ENCODE assay signal across 8 cellular contexts in genomic region chr12:120115692-120116442, GRCh38. TPM values are rescaled to one million over a fixed set of nuclear protein-coding genes. Genes with fewer than 3 reads are reported as not detected.
DNase-seq lines count a peak whose midpoint lies in the region; ATAC-seq, FAIRE-seq and TF ChIP-seq lines count a peak whose summit lies in the region.

No MANE protein-coding gene starts in this region.

- FAIRE-seq in GM12878 (lab: Jason Lieb, UNC) (peak; percentile 27), frontal cortex (lab: Jason Lieb, UNC) (no peak)

- H3K4me1 ChIP-seq in CD4-positive, CD25-positive, alpha-beta regulatory T cell (ENCODE audit: control insufficient read depth, insufficient read depth, low read length, poor library complexity, severe bottlenecking) = peaks cover 76% of the 10 kb centered on the region
- peaks cover 58% of the 10 kb centered on the region for H3K4me1 ChIP-seq in GM12878 (ENCODE audit: control insufficient read depth, insufficient read depth, low read length)

- SMC1A ChIA-PET in GM12878 (lab: Charles Lee; ENCODE audit: uncharacterized antibody, unreplicated experiment) = interaction anchor here (0.9 to 9.8 kb wide), 5 partner anchors 7 to 85 kb away, joined by 3 to 142 read pairs (median 4); partner anchors contain the start of gene RPLP0

- H3K27me3 ChIP-seq in CD4-positive, CD25-positive, alpha-beta regulatory T cell (ENCODE audit: control insufficient read depth, insufficient read depth, low read length) = no peaks in the 10 kb centered on the region
- no peaks in the 10 kb centered on the region for H3K27me3 ChIP-seq in GM12878 (replicated peaks in 1 of 2; ENCODE audit: control insufficient read depth in 2 of 2, insufficient read depth in 2 of 2, low read length in 1 of 2)

- peak in 1 of 3 donors; percentile 51 for DNase-seq in CD4-positive, CD25-positive, alpha-beta regulatory T cell
- DNase-seq in GOT3 (lab: John Stamatoyannopoulos, UW) (peak; percentile 12), NCI-H510A treated with DMSO at 0.1 percent for 48 hours (lab: John Stamatoyannopoulos, UW) (peak; percentile 23), GM12878 (ENCODE audit: low read depth, low spot score) (no peak), left colon (peak; percentile 49 to 57), frontal cortex (ENCODE audit: low spot score in 2 of 2) (no peak)

- ATAC-seq in CD4-positive, CD25-positive, alpha-beta regulatory T cell (ENCODE audit: low read depth in 2 of 2) = no peak
- ATAC-seq in GM12878 = no peak
- ATAC-seq in left colon = peak; percentile 7
- no peak for ATAC-seq in GM18907 (IDR thresholded peaks at IDR 0.05; ENCODE audit: unreplicated experiment)

- peaks cover 12% of the 10 kb centered on the region for H4K20me1 ChIP-seq in GM12878 (ENCODE audit: control insufficient read depth, insufficient read depth)

- H3K4me3 ChIP-seq in CD4-positive, CD25-positive, alpha-beta regulatory T cell (ENCODE audit: low read depth, low read length) = peak overlapping the region; percentile 82
- peak overlapping the region; percentile 98 for H3K4me3 ChIP-seq in GM12878

- H3K9ac ChIP-seq in GM12878 (ENCODE audit: control insufficient read depth, insufficient read depth, low read length) = peak overlapping the region; percentile 95

- H3K27me3 Mint-ChIP-seq in CD4-positive, CD25-positive, alpha-beta regulatory T cell = peaks cover 6% of the 10 kb centered on the region
- H3K27me3 Mint-ChIP-seq in stimulated activated naive CD8-positive, alpha-beta T cell treated with anti-CD3 and anti-CD28 coated beads, Interleukin-15, Interleukin-2, amounts not matched to agents 100 ng/mL and 50 ng/mL, for 24 hours = no peaks in the 10 kb centered on the region

- no peak for TF ChIP-seq EP300 in GM12878 (IDR thresholded peaks at IDR 0.05; ENCODE audit: borderline replicate concordance in 1 of 2, control insufficient read depth in 1 of 2, low read depth in 2 of 2, low read length in 2 of 2)

- RAD21 ChIA-PET in GM12878 (lab: Charles Lee; ENCODE audit: unreplicated experiment) = interaction anchor here (1.1 to 9.6 kb wide), 7 partner anchors 15 to 112 kb away, joined by 3 to 118 read pairs (median 6); partner anchors contain the start of gene RPLP0

- TF ChIP-seq RAD21 in GM12878 (IDR thresholded peaks at IDR 0.05; ENCODE audit: insufficient read depth, low read depth, low read length) = no peak

- peaks cover 78% of the 10 kb centered on the region for H3K79me2 ChIP-seq in GM12878 (ENCODE audit: control insufficient read depth, insufficient read depth, low read length)

- POLR2A ChIA-PET in GM12878 (lab: Charles Lee) = interaction anchor here (0.5 to 10.4 kb wide), 8 partner anchors 9 to 85 kb away, joined by 4 to 141 read pairs (median 13); partner anchors contain the start of gene RPLP0

- no TSS peak for BruUV-seq in GM12878 (replicated peaks; lab: Mats Ljungman, UMichigan)

- CTCF ChIA-PET in GM12878 (lab: Yijun Ruan, JAX) = interaction anchor here (0.8 to 1.9 kb wide), 5 partner anchors 10 to 126 kb away, joined by 3 to 6 read pairs (median 3); no protein-coding TSS in a partner anchor

- WGBS in GM12878 (ENCODE audit: insufficient coverage, insufficient replicate concordance, low lambda C conversion rate, missing lambda C conversion rate) = 5% methylated on average over 28 of the region's 31 CpGs

- peak overlapping the region; percentile 99 for H3K4me2 ChIP-seq in GM12878 (ENCODE audit: control insufficient read depth, insufficient read depth)

- H3K36me3 ChIP-seq in CD4-positive, CD25-positive, alpha-beta regulatory T cell (ENCODE audit: control insufficient read depth, insufficient read depth, low read length) = peaks cover 5% of the 10 kb centered on the region
- H3K36me3 ChIP-seq in GM12878 (ENCODE audit: control insufficient read depth in 2 of 2, insufficient read depth in 2 of 2, low read length in 1 of 2) = peaks cover 0 to 16% of the 10 kb centered on the region in 2 experiments; a peak in 2 of 4 replicates

- H3K27ac ChIP-seq in CD4-positive, CD25-positive, alpha-beta regulatory T cell (ENCODE audit: insufficient read depth, low read length, poor library complexity, severe bottlenecking) = peak overlapping the region; percentile 58
- H3K27ac ChIP-seq in GM12878 (ENCODE audit: control insufficient read depth, insufficient read depth) = peak overlapping the region; percentile 83

- in situ Hi-C loops in GM12878 (cut with MboI) = no loop called here

- H3K27ac Mint-ChIP-seq in CD4-positive, CD25-positive, alpha-beta regulatory T cell = peak overlapping the region; percentile 77 to 99 (median 94)
- H3K27ac Mint-ChIP-seq in stimulated activated naive CD8-positive, alpha-beta T cell treated with anti-CD3 and anti-CD28 coated beads, Interleukin-15, Interleukin-2, amounts not matched to agents 100 ng/mL and 50 ng/mL, for 24 hours = peak overlapping the region; percentile 89

- H3K36me3 Mint-ChIP-seq in CD4-positive, CD25-positive, alpha-beta regulatory T cell = peaks cover 17% of the 10 kb centered on the region
- H3K36me3 Mint-ChIP-seq in stimulated activated naive CD8-positive, alpha-beta T cell treated with anti-CD3 and anti-CD28 coated beads, Interleukin-15, Interleukin-2, amounts not matched to agents 100 ng/mL and 50 ng/mL, for 24 hours (ENCODE audit: low read depth) = peaks cover 39% of the 10 kb centered on the region

- no peak for TF ChIP-seq CTCF in GM12878 (IDR thresholded peaks at IDR 0.05 in 2 of 3, conservative IDR thresholded peaks at IDR 0.05 in 1 of 3; ENCODE audit: control insufficient read depth in 2 of 3, extremely low read depth in 1 of 3, insufficient read depth in 1 of 3, low read depth in 3 of 3, low read length in 3 of 3)

- H3K4me3 Mint-ChIP-seq in CD4-positive, CD25-positive, alpha-beta regulatory T cell = peak overlapping the region; percentile 94 to 99 (median 98)
- peak overlapping the region; percentile 96 for H3K4me3 Mint-ChIP-seq in stimulated activated naive CD8-positive, alpha-beta T cell treated with anti-CD3 and anti-CD28 coated beads, Interleukin-15, Interleukin-2, amounts not matched to agents 100 ng/mL and 50 ng/mL, for 24 hours

- H3K9me3 Mint-ChIP-seq in CD4-positive, CD25-positive, alpha-beta regulatory T cell = no peaks in the 10 kb centered on the region
- H3K9me3 Mint-ChIP-seq in stimulated activated naive CD8-positive, alpha-beta T cell treated with anti-CD3 and anti-CD28 coated beads, Interleukin-15, Interleukin-2, amounts not matched to agents 100 ng/mL and 50 ng/mL, for 24 hours = no peaks in the 10 kb centered on the region

- H2AFZ ChIP-seq in GM12878 (ENCODE audit: control insufficient read depth, low read depth, low read length) = no peak overlapping the region

- H3K9me3 ChIP-seq in CD4-positive, CD25-positive, alpha-beta regulatory T cell (ENCODE audit: control insufficient read depth in 2 of 2, low read length in 2 of 2) = no peaks in the 10 kb centered on the region
- H3K9me3 ChIP-seq in GM12878 (replicated peaks; ENCODE audit: control insufficient read depth, insufficient read depth, low read length) = no peaks in the 10 kb centered on the region

- intact Hi-C loops in GM12878 (cut with micrococcal nuclease; ENCODE audit: unreplicated experiment) (loop anchor here (10.0 kb wide), 1 partner anchor 149 kb away; the partner anchor contains the start of gene PXN), left colon (cut with DNase I, micrococcal nuclease) (no loop called here)

- no peak; the same call in 1 of the 2 replicates for TF ChIP-seq POLR2A in GM12878 (IDR thresholded peaks at IDR 0.05; ENCODE audit: low read depth, low read length)

- peaks cover 32 to 88% (median 71%) of the 10 kb centered on the region in 4 donors for H3K4me1 Mint-ChIP-seq in CD4-positive, CD25-positive, alpha-beta regulatory T cell
- H3K4me1 Mint-ChIP-seq in stimulated activated naive CD8-positive, alpha-beta T cell treated with anti-CD3 and anti-CD28 coated beads, Interleukin-15, Interleukin-2, amounts not matched to agents 100 ng/mL and 50 ng/mL, for 24 hours (ENCODE audit: low read depth) = peaks cover 84% of the 10 kb centered on the region

TF ChIP-seq in GM12878, 131 proteins besides CTCF, POLR2A, EP300 and RAD21 (continues in another document):
- TF ChIP-seq CHD2 (IDR thresholded peaks at IDR 0.05; ENCODE audit: borderline replicate concordance, low read depth, low read length) (peak; percentile 83), BHLHE40 (IDR thresholded peaks at IDR 0.05; ENCODE audit: borderline replicate concordance in 1 of 2, low read depth in 2 of 2, low read length in 1 of 2) (peak; percentile 64 to 83; a peak in 3 of 4 replicates), NR2F1 (conservative IDR thresholded peaks at IDR 0.05) (peak; percentile 29; the same call in 1 of the 2 replicates), TAF1 (IDR thresholded peaks at IDR 0.05; ENCODE audit: borderline replicate concordance, low read depth, low read length) (0 out of 2 replicates have a peak, but pooled peaks have one; percentile 15), RCOR1 (conservative IDR thresholded peaks at IDR 0.05; ENCODE audit: low read depth, low read length) (0 out of 2 replicates have a peak, but pooled peaks have one; percentile 37), ZNF217 (IDR thresholded peaks at IDR 0.05) (0 out of 2 replicates have a peak, but pooled peaks have one; percentile 45), WRNIP1 (IDR thresholded peaks at IDR 0.05; ENCODE audit: borderline replicate concordance, low read depth, low read length) (peak; percentile 54; the same call in 1 of the 2 replicates), ZBED1 (IDR thresholded peaks at IDR 0.05; ENCODE audit: borderline replicate concordance) (no peak)

RNA-seq across cellular contexts. Expression of gene RAB35, which starts 0.7 kb away (rescaled TPM):
- 85.5 TPM for total RNA-seq in CD4-positive, CD25-positive, alpha-beta regulatory T cell
- polyA plus RNA-seq in CD4-positive, CD25-positive, alpha-beta regulatory T cell = 10 to 100 TPM; 25.2 to 37.0 (median 27.1) TPM
- total RNA-seq in GM12878 (2013; cell fraction: nucleolus; rRNA removed) = 17.3 and 17.4 TPM in 2 replicates
- total RNA-seq in GM12878 (2014; rRNA removed) = 50.6 and 57.2 TPM in 2 replicates
- total RNA-seq in GM12878 (2014; rRNA removed; fragmentation: Illumina TruSeq; extraction: Trizol) = 33.1 and 37.3 TPM in 2 replicates
- 89.4 and 99.2 TPM in 2 replicates for total RNA-seq in GM12878 (2021)
- polyA plus RNA-seq in GM12878 (2011; ENCODE audit: low read depth) = 30.2 TPM
- 68.7 and 87.1 TPM in 2 replicates for polyA plus RNA-seq in GM12878 (2011; rRNA removed)
- 67.3 and 76.1 TPM in 2 replicates for polyA plus RNA-seq in GM12878 (2011; cell fraction: cytosol; rRNA removed)
- polyA plus RNA-seq in GM12878 (2011; cell fraction: nucleus; rRNA removed) = 75.4 and 101 TPM in 2 replicates
- polyA plus RNA-seq in GM12878 (2012) = 56.3 and 69.3 TPM in 2 replicates
- polyA plus RNA-seq in GM12878 (2014; fragmentation: Illumina TruSeq; extraction: Trizol) = 28.9 and 44.7 TPM in 2 replicates
- 1 to 10 TPM in 1 of 2 experiments, under 1 TPM in 1; 0.76 to 2.0 TPM for polyA plus RNA-seq in GM12878 (2014; fragmentation: Nextera tagmentation; extraction: Ambion mirVana)
- 73.0 and 78.9 TPM in 2 replicates for polyA plus RNA-seq in GM12878 (2014; rRNA removed)
- 10 to 100 TPM; 42.4 to 42.9 TPM for polyA plus RNA-seq in GM12878 (2016; fragmentation: Nextera tagmentation; extraction: Ambion mirVana)
- polyA minus RNA-seq in GM12878 (2011; rRNA and poly(A)+ RNA removed) = 59.2 and 76.6 TPM in 2 replicates
- polyA minus RNA-seq in GM12878 (2011; cell fraction: cytosol; rRNA and poly(A)+ RNA removed) = 26.9 and 27.4 TPM in 2 replicates
- 8.9 and 19.6 TPM in 2 replicates for polyA minus RNA-seq in GM12878 (2011; cell fraction: nucleus; rRNA and poly(A)+ RNA removed)
- total RNA-seq in left colon = 10 to 100 TPM; 47.8 to 52.7 TPM
- total RNA-seq in frontal cortex = 37.5 TPM

Comparison
In these comparisons a context has a peak if more than half of its experiments do, and no peak if none do; other contexts are left out.
1. DNase-seq: peak in GOT3 (single experiment), NCI-H510A treated with DMSO at 0.1 percent for 48 hours (single experiment) and left colon (2 of 2); none in GM12878 (single experiment) and frontal cortex (0 of 2).